15 cellular contexts compared by ENCODE assay signal in genomic region chr13:89832827-89833226, GRCh38.
"Had no signal": no experiment of that assay in that cellular context is flagged by ENCODE, and none has a peak within 500 bp of the region (broad histone marks: within the 10 kb centered on the region; RNA-seq: fewer than 3 reads in every experiment).

No MANE protein-coding gene starts in this region.

- H3K4me3 ChIP-seq: esophagus muscularis mucosa, prostate gland, spleen, tibial nerve had no signal

- H3K4me1 ChIP-seq: esophagus muscularis mucosa, prostate gland, spleen, tibial nerve had no signal

- H3K36me3 ChIP-seq: esophagus muscularis mucosa, prostate gland, spleen, tibial nerve had no signal

- DNase-seq: activated CD4-positive, alpha-beta T cell treated with anti-CD3 and anti-CD28 coated beads, Interleukin-2, amount 50 U/mL, for 4 hours; activated CD8-positive, alpha-beta memory T cell treated with anti-CD3 and anti-CD28 coated beads, Interleukin-2, amount 10 ng/mL, durations not matched to agents 7 days and 5 days; activated effector memory CD4-positive, alpha-beta T cell treated with Interleukin-2 at 50 U/mL for 16 hours; activated T-cell treated with anti-CD3 and anti-CD28 coated beads, Interleukin-2, amount 50 U/mL, for 24 hours; amniotic stem cell; head of caudate nucleus; naive thymus-derived CD8-positive, alpha-beta T cell; nucleus accumbens; spleen; stimulated activated CD4-positive, alpha-beta T cell treated with anti-CD3 and anti-CD28 coated beads, Interleukin-1b, Interleukin-23, amount 100 ng/mL, for 48 hours; stimulated activated naive B cell treated with anti-CD40 and anti-IgM and Interleukin-4, amounts not matched to agents 10 μg/mL and 1 μg/mL and 100 μg/mL, for 72 hours; T-helper 17 cell had no signal

- H3K27me3 ChIP-seq: esophagus muscularis mucosa, spleen, tibial nerve had no signal

- H3K9me3 ChIP-seq: esophagus muscularis mucosa, prostate gland, tibial nerve had no signal

- H3K27ac ChIP-seq: esophagus muscularis mucosa, prostate gland, spleen, tibial nerve had no signal
